ENCODE assay signal across 14 cellular contexts in the genomic region with DNA sequence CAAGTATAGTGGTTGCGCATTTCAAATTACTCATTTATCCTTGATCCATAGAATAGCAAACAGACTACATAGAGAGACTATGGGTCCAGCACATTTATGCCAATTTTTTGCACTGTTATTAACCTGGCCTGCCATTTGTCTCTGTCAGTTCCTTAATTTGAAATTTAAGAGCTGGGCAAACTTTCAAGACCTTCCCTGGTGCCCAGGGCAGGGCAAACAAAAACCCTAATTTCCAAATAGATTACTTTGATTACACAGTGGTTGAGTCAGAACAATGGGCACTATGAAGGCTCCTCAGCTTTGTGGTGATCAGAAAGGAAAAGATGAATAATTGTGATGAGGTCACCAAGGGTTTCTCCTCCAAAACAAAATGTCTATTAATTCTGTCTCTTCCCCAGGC.
DNase-seq lines count a peak whose midpoint lies in the region; ATAC-seq and TF ChIP-seq lines count a peak whose summit lies in the region.
"Had no signal": no experiment of that assay in that cellular context is flagged by ENCODE, and none has a peak within 500 bp of the region (broad histone marks: within the 10 kb centered on the region; RNA-seq: fewer than 3 reads in every experiment).

No MANE protein-coding gene starts in this region.

- no peaks in the 10 kb centered on the region for H3K9me3 ChIP-seq in neural progenitor cell (ENCODE audit: low read depth)
- H3K9me3 ChIP-seq: HAP-1 had no signal

- CTCF ChIA-PET in WTC11 (lab: Charles Lee): interaction anchor here (1.2 to 1.6 kb wide), 2 partner anchors 144 to 232 kb away, joined by 3 read pairs; no protein-coding TSS in a partner anchor

- no peaks in the 10 kb centered on the region for H3K79me2 ChIP-seq in neural progenitor cell (ENCODE audit: low read depth)

- no peak overlapping the region for H3K4me3 ChIP-seq in neural progenitor cell
- H3K4me3 ChIP-seq: BLaER1 treated with 17β-estradiol and CSF1 and Interleukin-3, amounts not matched to agents 10 nM and 100 nM; HAP-1 had no signal

- H3K27ac Mint-ChIP-seq in neural progenitor cell (no peak overlapping the region), WTC11 (no peak overlapping the region)
- H3K27ac Mint-ChIP-seq: activated CD4-positive, alpha-beta T cell treated with anti-CD3 and anti-CD28 coated beads, Interleukin-2, amount 10 ng/mL, durations not matched to agents 24 days and 14 days had no signal

- H3K36me3 Mint-ChIP-seq in neural progenitor cell (no peaks in the 10 kb centered on the region), WTC11 (no peaks in the 10 kb centered on the region)

- H3K4me1 Mint-ChIP-seq in neural progenitor cell (peaks cover 2% of the 10 kb centered on the region), WTC11 (no peaks in the 10 kb centered on the region)

- H3K9ac ChIP-seq in neural progenitor cell: no peak overlapping the region
- H3K9ac ChIP-seq: BLaER1 treated with 17β-estradiol and CSF1 and Interleukin-3, amounts not matched to agents 10 nM and 100 nM had no signal

- TF ChIP-seq CTCF in neural progenitor cell (IDR thresholded peaks at IDR 0.05) (no peak), WTC11 (IDR thresholded peaks at IDR 0.05) (no peak)

- no peak overlapping the region for H2AFZ ChIP-seq in neural progenitor cell (replicated peaks)

- H3K4me2 ChIP-seq in neural progenitor cell: peak overlapping the region; percentile 26

- H3K27me3 ChIP-seq in neural progenitor cell: no peaks in the 10 kb centered on the region
- H3K27me3 ChIP-seq: BLaER1 treated with 17β-estradiol and CSF1 and Interleukin-3, amounts not matched to agents 10 nM and 100 nM had no signal

- POLR2A ChIA-PET in WTC11 (lab: Charles Lee): no interaction called here

- ATAC-seq in GM21619 (IDR thresholded peaks at IDR 0.05; ENCODE audit: unreplicated experiment) (no peak), WTC11 (no peak), HG03342 (IDR thresholded peaks at IDR 0.05; ENCODE audit: unreplicated experiment) (no peak)

- H3K36me3 ChIP-seq in neural progenitor cell: no peaks in the 10 kb centered on the region
- H3K36me3 ChIP-seq: BLaER1 treated with 17β-estradiol and CSF1 and Interleukin-3, amounts not matched to agents 10 nM and 100 nM; HAP-1 had no signal

- H4K20me1 ChIP-seq in neural progenitor cell (ENCODE audit: low read depth): no peaks in the 10 kb centered on the region
- H4K20me1 ChIP-seq: BLaER1 treated with 17β-estradiol and CSF1 and Interleukin-3, amounts not matched to agents 10 nM and 100 nM had no signal

- no peaks in the 10 kb centered on the region for H3K9me3 Mint-ChIP-seq in neural progenitor cell
- no peaks in the 10 kb centered on the region for H3K9me3 Mint-ChIP-seq in WTC11
- H3K9me3 Mint-ChIP-seq: activated CD4-positive, alpha-beta T cell treated with anti-CD3 and anti-CD28 coated beads, Interleukin-2, amount 10 ng/mL, durations not matched to agents 24 days and 14 days had no signal

- H3K4me1 ChIP-seq in neural progenitor cell: peaks cover 14% of the 10 kb centered on the region
- H3K4me1 ChIP-seq: BLaER1 treated with 17β-estradiol and CSF1 and Interleukin-3, amounts not matched to agents 10 nM and 100 nM; HAP-1 had no signal

- H3K4me3 Mint-ChIP-seq in neural progenitor cell (no peak overlapping the region), WTC11 (no peak overlapping the region)
- H3K4me3 Mint-ChIP-seq: activated CD4-positive, alpha-beta T cell treated with anti-CD3 and anti-CD28 coated beads, Interleukin-2, amount 10 ng/mL, durations not matched to agents 24 days and 14 days had no signal

- H3K27ac ChIP-seq in neural progenitor cell: no peak overlapping the region
- H3K27ac ChIP-seq: BLaER1 treated with 17β-estradiol and CSF1 and Interleukin-3, amounts not matched to agents 10 nM and 100 nM had no signal

- peak; percentile 74 for DNase-seq in EH (ENCODE audit: low read depth)
- DNase-seq in NCI-H460 (ENCODE audit: extremely low read depth, low read depth): peak; percentile 74
- DNase-seq in dermis blood vessel endothelial cell: peak; percentile 67
- peak; percentile 9 for DNase-seq in neural progenitor cell (ENCODE audit: low spot score)
- no peak for DNase-seq in D341Med (ENCODE audit: low spot score)
- no peak for DNase-seq in WTC11 (ENCODE audit: low spot score)
- DNase-seq: activated CD4-positive, alpha-beta T cell treated with anti-CD3 and anti-CD28 coated beads, Interleukin-2, amount 10 ng/mL, durations not matched to agents 24 days and 14 days; NCI-H187 treated with DMSO at 0.1 percent for 48 hours; NCI-H748 treated with DMSO at 0.1 percent for 48 hours; occipital lobe had no signal

- H3K27me3 Mint-ChIP-seq in neural progenitor cell (ENCODE audit: insufficient read depth, low read depth) (no peaks in the 10 kb centered on the region), WTC11 (ENCODE audit: low read depth) (no peaks in the 10 kb centered on the region)

- no peaks in the 10 kb centered on the region for H3F3A ChIP-seq in neural progenitor cell (ENCODE audit: low read depth)

TF ChIP-seq in WTC11, 78 proteins besides CTCF, POLR2A, EP300 and RAD21:
- TF ChIP-seq PRRX2 (CRISPR knock-in tag; IDR thresholded peaks at IDR 0.05): no peak
- TF ChIP-seq, protein P1, sequence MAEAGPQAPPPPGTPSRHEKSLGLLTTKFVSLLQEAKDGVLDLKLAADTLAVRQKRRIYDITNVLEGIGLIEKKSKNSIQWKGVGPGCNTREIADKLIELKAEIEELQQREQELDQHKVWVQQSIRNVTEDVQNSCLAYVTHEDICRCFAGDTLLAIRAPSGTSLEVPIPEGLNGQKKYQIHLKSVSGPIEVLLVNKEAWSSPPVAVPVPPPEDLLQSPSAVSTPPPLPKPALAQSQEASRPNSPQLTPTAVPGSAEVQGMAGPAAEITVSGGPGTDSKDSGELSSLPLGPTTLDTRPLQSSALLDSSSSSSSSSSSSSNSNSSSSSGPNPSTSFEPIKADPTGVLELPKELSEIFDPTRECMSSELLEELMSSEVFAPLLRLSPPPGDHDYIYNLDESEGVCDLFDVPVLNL (CRISPR knock-in tag; IDR thresholded peaks at IDR 0.05; ENCODE audit: borderline replicate concordance, low read depth): no peak
- TF ChIP-seq, protein P2, sequence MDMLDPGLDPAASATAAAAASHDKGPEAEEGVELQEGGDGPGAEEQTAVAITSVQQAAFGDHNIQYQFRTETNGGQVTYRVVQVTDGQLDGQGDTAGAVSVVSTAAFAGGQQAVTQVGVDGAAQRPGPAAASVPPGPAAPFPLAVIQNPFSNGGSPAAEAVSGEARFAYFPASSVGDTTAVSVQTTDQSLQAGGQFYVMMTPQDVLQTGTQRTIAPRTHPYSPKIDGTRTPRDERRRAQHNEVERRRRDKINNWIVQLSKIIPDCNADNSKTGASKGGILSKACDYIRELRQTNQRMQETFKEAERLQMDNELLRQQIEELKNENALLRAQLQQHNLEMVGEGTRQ (CRISPR knock-in tag; IDR thresholded peaks at IDR 0.05): no peak
- TF ChIP-seq, protein P3, sequence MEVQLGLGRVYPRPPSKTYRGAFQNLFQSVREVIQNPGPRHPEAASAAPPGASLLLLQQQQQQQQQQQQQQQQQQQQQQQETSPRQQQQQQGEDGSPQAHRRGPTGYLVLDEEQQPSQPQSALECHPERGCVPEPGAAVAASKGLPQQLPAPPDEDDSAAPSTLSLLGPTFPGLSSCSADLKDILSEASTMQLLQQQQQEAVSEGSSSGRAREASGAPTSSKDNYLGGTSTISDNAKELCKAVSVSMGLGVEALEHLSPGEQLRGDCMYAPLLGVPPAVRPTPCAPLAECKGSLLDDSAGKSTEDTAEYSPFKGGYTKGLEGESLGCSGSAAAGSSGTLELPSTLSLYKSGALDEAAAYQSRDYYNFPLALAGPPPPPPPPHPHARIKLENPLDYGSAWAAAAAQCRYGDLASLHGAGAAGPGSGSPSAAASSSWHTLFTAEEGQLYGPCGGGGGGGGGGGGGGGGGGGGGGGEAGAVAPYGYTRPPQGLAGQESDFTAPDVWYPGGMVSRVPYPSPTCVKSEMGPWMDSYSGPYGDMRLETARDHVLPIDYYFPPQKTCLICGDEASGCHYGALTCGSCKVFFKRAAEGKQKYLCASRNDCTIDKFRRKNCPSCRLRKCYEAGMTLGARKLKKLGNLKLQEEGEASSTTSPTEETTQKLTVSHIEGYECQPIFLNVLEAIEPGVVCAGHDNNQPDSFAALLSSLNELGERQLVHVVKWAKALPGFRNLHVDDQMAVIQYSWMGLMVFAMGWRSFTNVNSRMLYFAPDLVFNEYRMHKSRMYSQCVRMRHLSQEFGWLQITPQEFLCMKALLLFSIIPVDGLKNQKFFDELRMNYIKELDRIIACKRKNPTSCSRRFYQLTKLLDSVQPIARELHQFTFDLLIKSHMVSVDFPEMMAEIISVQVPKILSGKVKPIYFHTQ (CRISPR knock-in tag; IDR thresholded peaks at IDR 0.05): no peak
- TF ChIP-seq GABPB1 (CRISPR knock-in tag; IDR thresholded peaks at IDR 0.05): no peak
- TF ChIP-seq, protein P4, sequence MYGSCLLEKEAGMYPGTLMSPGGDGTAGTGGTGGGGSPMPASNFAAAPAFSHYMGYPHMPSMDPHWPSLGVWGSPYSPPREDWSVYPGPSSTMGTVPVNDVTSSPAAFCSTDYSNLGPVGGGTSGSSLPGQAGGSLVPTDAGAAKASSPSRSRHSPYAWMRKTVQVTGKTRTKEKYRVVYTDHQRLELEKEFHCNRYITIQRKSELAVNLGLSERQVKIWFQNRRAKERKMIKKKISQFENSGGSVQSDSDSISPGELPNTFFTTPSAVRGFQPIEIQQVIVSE (CRISPR knock-in tag; IDR thresholded peaks at IDR 0.05; ENCODE audit: borderline replicate concordance): no peak
- no peak for TF ChIP-seq EMX1 (CRISPR knock-in tag; IDR thresholded peaks at IDR 0.05)
- no peak for TF ChIP-seq NR2C2 (CRISPR knock-in tag; IDR thresholded peaks at IDR 0.05)
- TF ChIP-seq, protein P5, sequence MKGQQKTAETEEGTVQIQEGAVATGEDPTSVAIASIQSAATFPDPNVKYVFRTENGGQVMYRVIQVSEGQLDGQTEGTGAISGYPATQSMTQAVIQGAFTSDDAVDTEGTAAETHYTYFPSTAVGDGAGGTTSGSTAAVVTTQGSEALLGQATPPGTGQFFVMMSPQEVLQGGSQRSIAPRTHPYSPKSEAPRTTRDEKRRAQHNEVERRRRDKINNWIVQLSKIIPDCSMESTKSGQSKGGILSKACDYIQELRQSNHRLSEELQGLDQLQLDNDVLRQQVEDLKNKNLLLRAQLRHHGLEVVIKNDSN (CRISPR knock-in tag; IDR thresholded peaks at IDR 0.05): no peak
- no peak for TF ChIP-seq ZNF232 (CRISPR knock-in tag; IDR thresholded peaks at IDR 0.05)

Comparison
In these comparisons a context has a peak if more than half of its experiments do, and no peak if none do; other contexts are left out.
1. DNase-seq: peak in EH (single experiment), NCI-H460 (single experiment), dermis blood vessel endothelial cell (single experiment) and neural progenitor cell (single experiment); none in D341Med (single experiment) and WTC11 (single experiment).